23 cellular contexts compared by ENCODE assay signal in genomic region chr1:180219776-180220175, GRCh38. TPM values are rescaled to one million over a fixed set of nuclear protein-coding genes. Genes with fewer than 3 reads are reported as not detected.
"Had no signal": no experiment of that assay in that cellular context is flagged by ENCODE, and none has a peak within 500 bp of the region (broad histone marks: within the 10 kb centered on the region; RNA-seq: fewer than 3 reads in every experiment).

No MANE protein-coding gene starts in this region.

- H3K4me1 ChIP-seq: SJCRH30 had no signal

- H3K9me3 ChIP-seq: SJCRH30 had no signal

- H3K9me3 Mint-ChIP-seq: IgD-negative memory B cell had no signal

- DNase-seq: Kasumi-1, MM.1S, NCI-H1092 treated with DMSO at 0.1 percent for 48 hours, NCI-H1436 treated with DMSO at 0.1 percent for 48 hours, NCI-H1694 treated with DMSO at 0.1 percent for 48 hours, NCI-H1930, NCI-H2081 treated with DMSO at 0.1 percent for 48 hours, NCI-H2171, NCI-H226, NCI-H446, NCI-H510A, NCI-H524 treated with DMSO at 0.1 percent for 48 hours, NCI-H69, NCI-H774, PC-3, SHP77 treated with DMSO at 0.1 percent for 48 hours, SJCRH30 had no signal

- H3K4me1 Mint-ChIP-seq: IgD-negative memory B cell had no signal

- H3K4me2 ChIP-seq: KMS-11 had no signal

- ATAC-seq: K562, Panc1, PC-3, Right ventricle myocardium inferior, SK-N-SH treated with all-trans-retinoic acid at 6 μM for 48 hours had no signal

- H3K27me3 ChIP-seq: SJCRH30 had no signal

- H3K9ac ChIP-seq: KMS-11 had no signal

- H3K36me3 ChIP-seq: SJCRH30 had no signal

- H3K4me3 ChIP-seq: K562, SJCRH30 had no signal

- H3K36me3 Mint-ChIP-seq: IgD-negative memory B cell had no signal

- H3K4me3 Mint-ChIP-seq: IgD-negative memory B cell had no signal

- H3K27ac ChIP-seq: KMS-11, SJCRH30 had no signal

RNA-seq across cellular contexts. Expression of gene LHX4, which starts 10.3 kb away (rescaled TPM):
- total RNA-seq: Right ventricle myocardium inferior had no signal
